Comparison of ENCODE assay signal across 1 cellular context in genomic region chr1:31575373-31576140, GRCh38.
A peak's percentile ranks its signal among the peaks of the same experiment; 100 is the strongest.
TF ChIP-seq lines count a peak whose summit lies in the region.

No MANE protein-coding gene starts in this region.

TF ChIP-seq in HepG2, 621 proteins besides CTCF, POLR2A, EP300 and RAD21 (continued from another document and continues in another):
- TF ChIP-seq ZXDC (CRISPR knock-in tag; IDR thresholded peaks at IDR 0.05) (no peak), HOXD1 (CRISPR knock-in tag; IDR thresholded peaks at IDR 0.05) (no peak), STAG1 (CRISPR knock-in tag; IDR thresholded peaks at IDR 0.05) (no peak), ZNF639 (CRISPR knock-in tag; conservative IDR thresholded peaks at IDR 0.05) (no peak), AHDC1 (CRISPR knock-in tag; IDR thresholded peaks at IDR 0.05; ENCODE audit: borderline replicate concordance) (peak; percentile 52; the same call in 1 of the 2 replicates), ATM (IDR thresholded peaks at IDR 0.05; ENCODE audit: borderline replicate concordance) (no peak), ZNF276 (CRISPR knock-in tag; IDR thresholded peaks at IDR 0.05; ENCODE audit: low read depth) (no peak), ZFP36L1 (CRISPR knock-in tag; IDR thresholded peaks at IDR 0.05) (0 out of 2 replicates have a peak, but pooled peaks have one; percentile 32), CBX1 (IDR thresholded peaks at IDR 0.05; ENCODE audit: low read depth) (no peak), ZNF160 (CRISPR knock-in tag; IDR thresholded peaks at IDR 0.05) (no peak), ZNF607 (CRISPR knock-in tag; IDR thresholded peaks at IDR 0.05; ENCODE audit: borderline replicate concordance) (no peak; the same call in 1 of the 2 replicates), SETDB1 (CRISPR knock-in tag; IDR thresholded peaks at IDR 0.05; ENCODE audit: borderline replicate concordance) (no peak), THYN1 (CRISPR knock-in tag; IDR thresholded peaks at IDR 0.05; ENCODE audit: borderline replicate concordance, low read depth) (no peak), PATZ1 (CRISPR knock-in tag; IDR thresholded peaks at IDR 0.05) (peak; percentile 64; the same call in 1 of the 2 replicates), POLR2AphosphoS2 (IDR thresholded peaks at IDR 0.05; ENCODE audit: low read depth, low read length) (no peak), TAF1 (CRISPR knock-in tag; IDR thresholded peaks at IDR 0.05) (no peak), ZNF558 (CRISPR knock-in tag; IDR thresholded peaks at IDR 0.05; ENCODE audit: borderline replicate concordance) (no peak; the same call in 1 of the 2 replicates), ZBTB40 (IDR thresholded peaks at IDR 0.05) (no peak), ZBTB40 (CRISPR knock-in tag; IDR thresholded peaks at IDR 0.05) (no peak; the same call in 1 of the 2 replicates), PREB (CRISPR knock-in tag; IDR thresholded peaks at IDR 0.05) (no peak), ZNF615 (CRISPR knock-in tag; IDR thresholded peaks at IDR 0.05; ENCODE audit: borderline replicate concordance) (no peak), ZNF282 (IDR thresholded peaks at IDR 0.05; ENCODE audit: partially characterized antibody) (no peak), ZNF605 (CRISPR knock-in tag; IDR thresholded peaks at IDR 0.05) (no peak), ZNF556 (CRISPR knock-in tag; IDR thresholded peaks at IDR 0.05; ENCODE audit: borderline replicate concordance) (no peak), NFYC (CRISPR knock-in tag; IDR thresholded peaks at IDR 0.05) (no peak), RBAK (CRISPR knock-in tag; IDR thresholded peaks at IDR 0.05) (no peak), ZNF484 (CRISPR knock-in tag; IDR thresholded peaks at IDR 0.05; ENCODE audit: borderline replicate concordance, low read depth) (no peak), FOXA3 (CRISPR knock-in tag; IDR thresholded peaks at IDR 0.05) (peak; percentile 50), ZNF678 (CRISPR knock-in tag; IDR thresholded peaks at IDR 0.05) (no peak), PAF1 (CRISPR knock-in tag; IDR thresholded peaks at IDR 0.05) (no peak), HMG20B (CRISPR knock-in tag; conservative IDR thresholded peaks at IDR 0.05) (peak; percentile 16; the same call in 1 of the 2 replicates), ZNF552 (CRISPR knock-in tag; IDR thresholded peaks at IDR 0.05; ENCODE audit: borderline replicate concordance) (no peak), KMT2B (CRISPR knock-in tag; IDR thresholded peaks at IDR 0.05) (no peak), ZNF331 (CRISPR knock-in tag; IDR thresholded peaks at IDR 0.05) (peak; percentile 49; the same call in 1 of the 2 replicates), KDM4B (CRISPR knock-in tag; IDR thresholded peaks at IDR 0.05) (no peak)
